Comparison of ENCODE assay signal across 8 cellular contexts in the genomic region with DNA sequence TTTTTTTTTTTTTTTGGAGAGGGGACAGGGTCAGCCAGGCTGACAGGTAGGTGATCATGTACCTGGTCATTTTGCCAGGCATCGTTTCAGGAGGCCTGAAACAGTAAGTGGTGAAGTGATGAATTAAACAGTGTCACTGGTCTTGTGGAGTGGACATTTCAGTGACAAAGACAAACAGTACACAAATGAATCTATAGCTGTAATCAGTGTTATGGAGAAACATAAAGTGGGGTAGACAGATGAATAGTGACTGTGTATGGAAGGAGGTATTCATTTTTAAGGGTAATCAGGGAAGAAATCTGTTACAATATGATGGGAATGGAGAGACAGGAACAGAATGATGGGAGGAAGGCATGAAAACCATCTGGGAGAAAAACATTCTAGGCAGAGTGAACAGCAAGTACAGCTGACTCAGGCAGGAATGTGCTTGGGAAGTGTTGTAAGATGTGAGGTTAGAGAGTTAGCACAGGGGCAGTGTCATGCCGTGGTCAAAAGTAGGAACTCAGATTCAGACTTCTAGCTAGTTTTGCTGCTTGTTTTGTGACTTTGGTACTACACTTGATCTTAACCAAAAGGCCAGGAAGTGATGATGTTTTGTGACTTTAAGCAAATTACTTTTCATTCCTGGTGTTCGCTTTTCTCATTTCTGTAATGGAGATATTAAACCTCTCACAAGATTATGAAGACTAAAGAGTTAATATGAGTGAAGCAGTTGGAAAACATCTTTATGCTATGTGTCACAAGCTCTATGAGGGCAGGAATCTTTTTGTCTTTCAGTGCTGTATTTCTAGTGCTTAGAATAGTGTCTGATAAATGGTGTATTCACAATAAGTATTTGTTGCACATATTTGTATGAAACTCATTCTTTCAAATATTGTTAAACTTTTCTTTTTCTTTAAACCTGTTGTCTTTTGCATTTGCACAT. TPM values are rescaled to one million over a fixed set of nuclear protein-coding genes. Genes with fewer than 3 reads are reported as not detected.
DNase-seq lines count a peak whose midpoint lies in the region; ATAC-seq and TF ChIP-seq lines count a peak whose summit lies in the region.

No MANE protein-coding gene starts in this region.

- H3K27me3 ChIP-seq in right cardiac atrium (ENCODE audit: control insufficient read depth, insufficient read depth) (no peaks in the 10 kb centered on the region), upper lobe of right lung (no peaks in the 10 kb centered on the region)

- H3K27me3 Mint-ChIP-seq in activated CD8-positive, alpha-beta T cell treated with anti-CD3 and anti-CD28 coated beads for 36 hours: no peaks in the 10 kb centered on the region

- peaks cover 12% of the 10 kb centered on the region for H3K4me1 ChIP-seq in right cardiac atrium (ENCODE audit: control insufficient read depth, insufficient read depth, low read length)
- H3K4me1 ChIP-seq in upper lobe of right lung: peaks cover 37% of the 10 kb centered on the region

- ATAC-seq in GM21737 (IDR thresholded peaks at IDR 0.05; ENCODE audit: unreplicated experiment) (peak; percentile 45), right cardiac atrium (peak; percentile 82 to 85), upper lobe of right lung (peak; percentile 94), GM21447 (IDR thresholded peaks at IDR 0.05; ENCODE audit: unreplicated experiment) (no peak), GM19463 (IDR thresholded peaks at IDR 0.05; ENCODE audit: unreplicated experiment) (no peak)
- no peak for ATAC-seq in activated CD8-positive, alpha-beta T cell treated with anti-CD3 and anti-CD28 coated beads for 36 hours

- WGBS in right cardiac atrium: 58% methylated on average over 3 of the region's 3 CpGs

- CTCF ChIA-PET in activated CD8-positive, alpha-beta T cell treated with anti-CD3 and anti-CD28 coated beads for 36 hours (lab: Charles Lee): no interaction called here

- no peaks in the 10 kb centered on the region for H3K9me3 Mint-ChIP-seq in activated CD8-positive, alpha-beta T cell treated with anti-CD3 and anti-CD28 coated beads for 36 hours

- POLR2A ChIA-PET in activated CD8-positive, alpha-beta T cell treated with anti-CD3 and anti-CD28 coated beads for 36 hours (lab: Charles Lee): no interaction called here

- H3K9me3 ChIP-seq in right cardiac atrium (ENCODE audit: control insufficient read depth, low read length) (no peaks in the 10 kb centered on the region), upper lobe of right lung (no peaks in the 10 kb centered on the region)

- H3K27ac ChIP-seq in right cardiac atrium (ENCODE audit: low read length) (no peak overlapping the region), upper lobe of right lung (peak overlapping the region; percentile 15)

- TF ChIP-seq CTCF in activated CD8-positive, alpha-beta T cell treated with anti-CD3 and anti-CD28 coated beads for 36 hours (IDR thresholded peaks at IDR 0.05): no peak
- no peak for TF ChIP-seq CTCF in upper lobe of right lung (IDR thresholded peaks at IDR 0.05)

- intact Hi-C loops in activated CD8-positive, alpha-beta T cell treated with anti-CD3 and anti-CD28 coated beads for 36 hours (cut with micrococcal nuclease): no loop called here
- intact Hi-C loops in right cardiac atrium (cut with DNase I) (no loop called here), upper lobe of right lung (cut with DNase I) (no loop called here)

- no peaks in the 10 kb centered on the region for H3K36me3 ChIP-seq in upper lobe of right lung

- H3K36me3 Mint-ChIP-seq in activated CD8-positive, alpha-beta T cell treated with anti-CD3 and anti-CD28 coated beads for 36 hours (ENCODE audit: low read depth): peaks cover 26% of the 10 kb centered on the region

- H3K4me1 Mint-ChIP-seq in activated CD8-positive, alpha-beta T cell treated with anti-CD3 and anti-CD28 coated beads for 36 hours (ENCODE audit: low read depth): peaks cover 53% of the 10 kb centered on the region

- H3K4me3 ChIP-seq in right cardiac atrium (ENCODE audit: low read length) (no peak overlapping the region), upper lobe of right lung (no peak overlapping the region)

- H3K4me3 Mint-ChIP-seq in activated CD8-positive, alpha-beta T cell treated with anti-CD3 and anti-CD28 coated beads for 36 hours: no peak overlapping the region

- peak; percentile 24 for DNase-seq in A172 (ENCODE audit: low spot score)
- DNase-seq in activated CD8-positive, alpha-beta T cell treated with anti-CD3 and anti-CD28 coated beads for 36 hours: no peak
- no peak for DNase-seq in right cardiac atrium
- DNase-seq in upper lobe of right lung: no peak
- DNase-seq in mesenteric fat pad (ENCODE audit: low spot score): no peak

- peak overlapping the region; percentile 63 for H3K27ac Mint-ChIP-seq in activated CD8-positive, alpha-beta T cell treated with anti-CD3 and anti-CD28 coated beads for 36 hours

RNA-seq across cellular contexts. Expression of a gene that starts 43.4 kb away (rescaled TPM):
- 62.7 and 81.2 TPM in 2 replicates for total RNA-seq in A172 (2014; rRNA removed; shearing (Covaris generic))
- total RNA-seq in activated CD8-positive, alpha-beta T cell treated with anti-CD3 and anti-CD28 coated beads for 36 hours: 10 to 100 TPM; 43.3 to 47.5 TPM
- total RNA-seq in right cardiac atrium (100 to 1,000 TPM; 373 to 415 (median 375) TPM), upper lobe of right lung (234 TPM), mesenteric fat pad (267 TPM)
- 100 TPM for polyA plus RNA-seq in right cardiac atrium

Comparison
In these comparisons a context has a peak if more than half of its experiments do, and no peak if none do; other contexts are left out.
1. ATAC-seq: peak in GM21737 (single experiment), right cardiac atrium (2 of 2) and upper lobe of right lung (single experiment); none in activated CD8-positive, alpha-beta T cell treated with anti-CD3 and anti-CD28 coated beads for 36 hours (single experiment), GM21447 (single experiment) and GM19463 (single experiment).